13 cellular contexts compared by ENCODE assay signal in genomic region chr3:47022540-47023161, GRCh38. TPM values are rescaled to one million over a fixed set of nuclear protein-coding genes. Genes with fewer than 3 reads are reported as not detected.
DNase-seq lines count a peak whose midpoint lies in the region; ATAC-seq and TF ChIP-seq lines count a peak whose summit lies in the region.
"Had no signal": no experiment of that assay in that cellular context is flagged by ENCODE, and none has a peak within 500 bp of the region (broad histone marks: within the 10 kb centered on the region; RNA-seq: fewer than 3 reads in every experiment).

No MANE protein-coding gene starts in this region.

- peaks cover 52% of the 10 kb centered on the region for H3K4me1 Mint-ChIP-seq in activated naive CD8-positive, alpha-beta T cell (ENCODE audit: low read depth)
- H3K4me1 Mint-ChIP-seq in activated naive CD8-positive, alpha-beta T cell treated with anti-CD3 and anti-CD28 coated beads, Interleukin-2, amount 50 U/mL, for 24 hours, result peaks cover 67% of the 10 kb centered on the region
- peaks cover 7% of the 10 kb centered on the region for H3K4me1 Mint-ChIP-seq in type B pancreatic cell (ENCODE audit: unreplicated experiment)
- peaks cover 42 to 46% of the 10 kb centered on the region in 2 donors for H3K4me1 Mint-ChIP-seq in natural killer cell treated with Interleukin-12 subunit alpha and Interleukin-12 subunit beta and Interleukin-15 and Interleukin-18, amount 100 ng/mL, for 72 hours (ENCODE audit: low read depth in 2 of 2)
- peaks cover 61% of the 10 kb centered on the region for H3K4me1 Mint-ChIP-seq in activated CD8-positive, alpha-beta T cell treated with anti-CD3 and anti-CD28 coated beads for 36 hours (ENCODE audit: low read depth)

- H3K27ac Mint-ChIP-seq in activated naive CD8-positive, alpha-beta T cell, result peak overlapping the region; percentile 37
- H3K27ac Mint-ChIP-seq in activated naive CD8-positive, alpha-beta T cell treated with anti-CD3 and anti-CD28 coated beads, Interleukin-2, amount 50 U/mL, for 24 hours, result no peak overlapping the region
- H3K27ac Mint-ChIP-seq in type B pancreatic cell, result peak overlapping the region; percentile 80
- no peak overlapping the region for H3K27ac Mint-ChIP-seq in natural killer cell treated with Interleukin-12 subunit alpha and Interleukin-12 subunit beta and Interleukin-15 and Interleukin-18, amount 100 ng/mL, for 72 hours
- H3K27ac Mint-ChIP-seq in activated CD8-positive, alpha-beta T cell treated with anti-CD3 and anti-CD28 coated beads for 36 hours, result no peak overlapping the region
- H3K27ac Mint-ChIP-seq: activated B cell treated with CpG ODN at 0.5 μM for 24 hours; activated T-helper 17 cell treated with anti-CD3 and anti-CD28 coated beads, Interleukin-2, amount 50 U/mL, for 72 hours had no signal

- POLR2A ChIA-PET in activated CD8-positive, alpha-beta T cell treated with anti-CD3 and anti-CD28 coated beads for 36 hours (lab: Charles Lee), result interaction anchor here (1.1 kb wide), 1 partner anchor 13 kb away, joined by 3 read pairs; no protein-coding TSS in a partner anchor

- H3K9me3 Mint-ChIP-seq in activated naive CD8-positive, alpha-beta T cell (ENCODE audit: low read depth), result no peaks in the 10 kb centered on the region
- H3K9me3 Mint-ChIP-seq in activated naive CD8-positive, alpha-beta T cell treated with anti-CD3 and anti-CD28 coated beads, Interleukin-2, amount 50 U/mL, for 24 hours, result no peaks in the 10 kb centered on the region
- no peaks in the 10 kb centered on the region for H3K9me3 Mint-ChIP-seq in type B pancreatic cell
- no peaks in the 10 kb centered on the region for H3K9me3 Mint-ChIP-seq in natural killer cell treated with Interleukin-12 subunit alpha and Interleukin-12 subunit beta and Interleukin-15 and Interleukin-18, amount 100 ng/mL, for 72 hours
- H3K9me3 Mint-ChIP-seq in activated CD8-positive, alpha-beta T cell treated with anti-CD3 and anti-CD28 coated beads for 36 hours, result no peaks in the 10 kb centered on the region
- H3K9me3 Mint-ChIP-seq: activated B cell treated with CpG ODN at 0.5 μM for 24 hours; activated T-helper 17 cell treated with anti-CD3 and anti-CD28 coated beads, Interleukin-2, amount 50 U/mL, for 72 hours had no signal

- H3K4me3 ChIP-seq in left ventricle myocardium inferior, result no peak overlapping the region
- H3K4me3 ChIP-seq: coronary artery had no signal

- no peaks in the 10 kb centered on the region for H3K27me3 Mint-ChIP-seq in activated naive CD8-positive, alpha-beta T cell
- no peaks in the 10 kb centered on the region for H3K27me3 Mint-ChIP-seq in activated naive CD8-positive, alpha-beta T cell treated with anti-CD3 and anti-CD28 coated beads, Interleukin-2, amount 50 U/mL, for 24 hours
- no peaks in the 10 kb centered on the region for H3K27me3 Mint-ChIP-seq in type B pancreatic cell
- H3K27me3 Mint-ChIP-seq in natural killer cell treated with Interleukin-12 subunit alpha and Interleukin-12 subunit beta and Interleukin-15 and Interleukin-18, amount 100 ng/mL, for 72 hours, result no peaks in the 10 kb centered on the region
- no peaks in the 10 kb centered on the region for H3K27me3 Mint-ChIP-seq in activated CD8-positive, alpha-beta T cell treated with anti-CD3 and anti-CD28 coated beads for 36 hours
- H3K27me3 Mint-ChIP-seq: activated B cell treated with CpG ODN at 0.5 μM for 24 hours; activated T-helper 17 cell treated with anti-CD3 and anti-CD28 coated beads, Interleukin-2, amount 50 U/mL, for 72 hours had no signal

- H3K27ac ChIP-seq in left ventricle myocardium inferior (replicated peaks), result peak overlapping the region; percentile 53
- H3K27ac ChIP-seq: C4-2B, coronary artery, HL-60 had no signal

- H3K36me3 Mint-ChIP-seq in activated naive CD8-positive, alpha-beta T cell, result peaks cover 9% of the 10 kb centered on the region
- peaks cover 20% of the 10 kb centered on the region for H3K36me3 Mint-ChIP-seq in activated naive CD8-positive, alpha-beta T cell treated with anti-CD3 and anti-CD28 coated beads, Interleukin-2, amount 50 U/mL, for 24 hours (ENCODE audit: low read depth)
- peaks cover 27% of the 10 kb centered on the region for H3K36me3 Mint-ChIP-seq in type B pancreatic cell
- peaks cover 12% of the 10 kb centered on the region for H3K36me3 Mint-ChIP-seq in natural killer cell treated with Interleukin-12 subunit alpha and Interleukin-12 subunit beta and Interleukin-15 and Interleukin-18, amount 100 ng/mL, for 72 hours
- peaks cover 28% of the 10 kb centered on the region for H3K36me3 Mint-ChIP-seq in activated CD8-positive, alpha-beta T cell treated with anti-CD3 and anti-CD28 coated beads for 36 hours (ENCODE audit: low read depth)

- CTCF ChIA-PET in activated CD8-positive, alpha-beta T cell treated with anti-CD3 and anti-CD28 coated beads for 36 hours (lab: Charles Lee), result interaction anchor here (0.9 to 1.0 kb wide), 2 partner anchors 9 to 156 kb away, joined by 3 to 4 read pairs; no protein-coding TSS in a partner anchor

- no peaks in the 10 kb centered on the region for H3K27me3 ChIP-seq in left ventricle myocardium inferior (ENCODE audit: low read depth)

- intact Hi-C loops in left ventricle myocardium inferior (cut with micrococcal nuclease), result no loop called here
- intact Hi-C loops in activated CD8-positive, alpha-beta T cell treated with anti-CD3 and anti-CD28 coated beads for 36 hours (cut with micrococcal nuclease), result no loop called here

- H3K36me3 ChIP-seq in left ventricle myocardium inferior, result peaks cover 21% of the 10 kb centered on the region

- no peak for TF ChIP-seq CTCF in left ventricle myocardium inferior (IDR thresholded peaks at IDR 0.05; ENCODE audit: borderline replicate concordance)
- no peak for TF ChIP-seq CTCF in type B pancreatic cell (conservative IDR thresholded peaks at IDR 0.05)
- TF ChIP-seq CTCF in activated CD8-positive, alpha-beta T cell treated with anti-CD3 and anti-CD28 coated beads for 36 hours (IDR thresholded peaks at IDR 0.05), result no peak

- DNase-seq in activated naive CD8-positive, alpha-beta T cell treated with anti-CD3 and anti-CD28 coated beads, Interleukin-2, amount 50 U/mL, for 24 hours, result no peak
- DNase-seq in SHP77 (lab: John Stamatoyannopoulos, UW) (peak; percentile 31 to 54), left ventricle myocardium inferior (no peak), type B pancreatic cell (ENCODE audit: extremely low spot score, unreplicated experiment) (no peak)
- DNase-seq in natural killer cell treated with Interleukin-12 subunit alpha and Interleukin-12 subunit beta and Interleukin-15 and Interleukin-18, amount 100 ng/mL, for 72 hours (ENCODE audit: low spot score), result no peak
- DNase-seq in activated CD8-positive, alpha-beta T cell treated with anti-CD3 and anti-CD28 coated beads for 36 hours, result no peak
- DNase-seq: activated B cell treated with CpG ODN at 0.5 μM for 24 hours had no signal

- ATAC-seq in activated naive CD8-positive, alpha-beta T cell treated with anti-CD3 and anti-CD28 coated beads, Interleukin-2, amount 50 U/mL, for 24 hours, result no peak
- ATAC-seq in natural killer cell treated with Interleukin-12 subunit alpha and Interleukin-12 subunit beta and Interleukin-15 and Interleukin-18, amount 100 ng/mL, for 72 hours, result no peak
- ATAC-seq in activated CD8-positive, alpha-beta T cell treated with anti-CD3 and anti-CD28 coated beads for 36 hours, result no peak
- ATAC-seq in HG03139 (IDR thresholded peaks at IDR 0.05; ENCODE audit: unreplicated experiment), result no peak
- ATAC-seq: activated T-helper 17 cell treated with anti-CD3 and anti-CD28 coated beads, Interleukin-2, amount 50 U/mL, for 72 hours had no signal

- peaks cover 25% of the 10 kb centered on the region for H3K4me1 ChIP-seq in left ventricle myocardium inferior

- no peak overlapping the region for H3K4me3 Mint-ChIP-seq in activated naive CD8-positive, alpha-beta T cell
- H3K4me3 Mint-ChIP-seq in activated naive CD8-positive, alpha-beta T cell treated with anti-CD3 and anti-CD28 coated beads, Interleukin-2, amount 50 U/mL, for 24 hours, result no peak overlapping the region
- no peak overlapping the region for H3K4me3 Mint-ChIP-seq in type B pancreatic cell
- no peak overlapping the region for H3K4me3 Mint-ChIP-seq in natural killer cell treated with Interleukin-12 subunit alpha and Interleukin-12 subunit beta and Interleukin-15 and Interleukin-18, amount 100 ng/mL, for 72 hours
- no peak overlapping the region for H3K4me3 Mint-ChIP-seq in activated CD8-positive, alpha-beta T cell treated with anti-CD3 and anti-CD28 coated beads for 36 hours
- H3K4me3 Mint-ChIP-seq: activated B cell treated with CpG ODN at 0.5 μM for 24 hours; activated T-helper 17 cell treated with anti-CD3 and anti-CD28 coated beads, Interleukin-2, amount 50 U/mL, for 72 hours had no signal

- no peaks in the 10 kb centered on the region for H3K9me3 ChIP-seq in left ventricle myocardium inferior (replicated peaks)

RNA-seq across cellular contexts. Expression of gene NBEAL2, which starts 43.2 kb away (rescaled TPM):
- 12.6 TPM for total RNA-seq in left ventricle myocardium inferior
- total RNA-seq in type B pancreatic cell (ENCODE audit: low replicate concordance), result 115 and 241 TPM in 2 replicates
- total RNA-seq in natural killer cell treated with Interleukin-12 subunit alpha and Interleukin-12 subunit beta and Interleukin-15 and Interleukin-18, amount 100 ng/mL, for 72 hours, result 100 to 1,000 TPM; 121 to 255 TPM
- 10 to 100 TPM; 58.9 to 63.7 TPM for total RNA-seq in activated CD8-positive, alpha-beta T cell treated with anti-CD3 and anti-CD28 coated beads for 36 hours

RNA-seq across cellular contexts. Expression of gene CCDC12, which starts 46.1 kb away (rescaled TPM):
- total RNA-seq in left ventricle myocardium inferior (31.0 TPM), type B pancreatic cell (ENCODE audit: low replicate concordance) (46.7 and 49.7 TPM in 2 replicates)
- total RNA-seq in natural killer cell treated with Interleukin-12 subunit alpha and Interleukin-12 subunit beta and Interleukin-15 and Interleukin-18, amount 100 ng/mL, for 72 hours, result 10 to 100 TPM; 58.0 to 89.8 TPM
- 10 to 100 TPM; 51.2 to 51.6 TPM for total RNA-seq in activated CD8-positive, alpha-beta T cell treated with anti-CD3 and anti-CD28 coated beads for 36 hours

Comparison
In these comparisons a context has a peak if more than half of its experiments do, and no peak if none do; other contexts are left out.
1. H3K27ac Mint-ChIP-seq: peak in activated naive CD8-positive, alpha-beta T cell (single experiment) and type B pancreatic cell (single experiment); none in activated naive CD8-positive, alpha-beta T cell treated with anti-CD3 and anti-CD28 coated beads, Interleukin-2, amount 50 U/mL, for 24 hours (single experiment), natural killer cell treated with Interleukin-12 subunit alpha and Interleukin-12 subunit beta and Interleukin-15 and Interleukin-18, amount 100 ng/mL, for 72 hours (0 of 2) and activated CD8-positive, alpha-beta T cell treated with anti-CD3 and anti-CD28 coated beads for 36 hours (single experiment).
2. DNase-seq: peak in SHP77 (2 of 2); none in activated naive CD8-positive, alpha-beta T cell treated with anti-CD3 and anti-CD28 coated beads, Interleukin-2, amount 50 U/mL, for 24 hours (single experiment), left ventricle myocardium inferior (single experiment), type B pancreatic cell (single experiment), natural killer cell treated with Interleukin-12 subunit alpha and Interleukin-12 subunit beta and Interleukin-15 and Interleukin-18, amount 100 ng/mL, for 72 hours (single experiment) and activated CD8-positive, alpha-beta T cell treated with anti-CD3 and anti-CD28 coated beads for 36 hours (single experiment).